ENCODE assay signal across 8 cellular contexts in the genomic region with DNA sequence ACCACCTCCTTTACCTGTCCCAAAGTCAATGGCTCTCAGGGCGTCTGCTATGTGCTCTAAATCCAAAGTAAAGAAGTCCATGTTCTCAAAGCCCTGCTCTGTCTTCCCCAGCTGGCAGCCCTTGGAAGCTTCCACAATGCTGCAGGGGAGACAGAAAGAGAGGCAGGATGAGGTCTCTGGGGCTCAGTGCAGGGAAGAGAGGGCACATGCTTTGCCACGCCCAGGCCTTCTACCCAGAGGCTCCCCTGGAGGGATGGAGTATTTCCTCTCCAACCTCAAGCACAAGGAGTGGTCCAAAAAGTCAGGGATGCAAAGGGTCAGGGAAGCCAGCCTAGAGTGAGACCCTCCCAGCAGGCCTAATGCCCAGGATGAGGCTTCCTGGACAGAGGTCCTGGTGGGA. TPM values are rescaled to one million over a fixed set of nuclear protein-coding genes. Genes with fewer than 3 reads are reported as not detected.
"Had no signal": no experiment of that assay in that cellular context is flagged by ENCODE, and none has a peak within 500 bp of the region (broad histone marks: within the 10 kb centered on the region; RNA-seq: fewer than 3 reads in every experiment).

No MANE protein-coding gene starts in this region.

- H3K9me3 ChIP-seq: HAP-1 had no signal

- H3K4me2 ChIP-seq: GM23338 had no signal

- ATAC-seq: GM23338, HCT116 had no signal

- DNase-seq: H7, KBM-7 had no signal

- H3K36me3 ChIP-seq: HAP-1 had no signal

- H2AFZ ChIP-seq: GM23338 had no signal

- H3K4me1 ChIP-seq: HAP-1 had no signal

- H3K4me3 ChIP-seq: GM23338, HAP-1 had no signal

RNA-seq across cellular contexts. Expression of gene TRIM63, which starts 10.2 kb away (rescaled TPM):
- total RNA-seq: H4 had no signal
- polyA plus RNA-seq: GM23338, IgD-negative memory B cell had no signal

RNA-seq across cellular contexts. Expression of gene SLC30A2, which starts 11.3 kb away (rescaled TPM):
- total RNA-seq: H4 had no signal
- polyA plus RNA-seq: GM23338, IgD-negative memory B cell had no signal

RNA-seq across cellular contexts. Expression of gene EXTL1, which starts 35.6 kb away (rescaled TPM):
- total RNA-seq: H4, HT-29 had no signal
- polyA plus RNA-seq: IgD-negative memory B cell had no signal
